In the genomic region with DNA sequence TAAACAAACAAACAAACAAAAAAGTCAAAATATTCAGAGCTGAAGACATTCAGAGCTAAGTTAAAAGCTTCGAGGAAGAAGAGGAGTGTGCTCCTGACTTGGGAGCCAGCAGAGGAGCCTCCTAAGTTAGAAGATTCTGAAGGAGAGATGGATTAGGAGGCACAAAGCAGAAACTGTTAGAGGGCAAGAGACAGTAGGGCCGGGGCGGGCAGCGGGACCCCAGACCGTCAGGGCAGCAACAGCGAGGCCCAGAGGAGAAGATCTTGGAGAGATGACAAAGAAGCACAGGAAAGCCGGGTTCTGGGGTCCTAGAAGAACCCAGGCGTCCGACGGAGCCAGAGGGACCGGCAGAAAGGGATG, we compare ENCODE assay signal across 8 cellular contexts. TPM values are rescaled to one million over a fixed set of nuclear protein-coding genes. Genes with fewer than 3 reads are reported as not detected.
DNase-seq lines count a peak whose midpoint lies in the region; ATAC-seq and TF ChIP-seq lines count a peak whose summit lies in the region.

No MANE protein-coding gene starts in this region.

- H3K4me3 ChIP-seq in ACC112 (ENCODE audit: low read depth, low read length), result peak overlapping the region; percentile 85
- H3K4me3 ChIP-seq in HUES6 (ENCODE audit: low read depth, low read length), result peak overlapping the region; percentile 92
- H3K4me3 ChIP-seq in colonic mucosa, result peak overlapping the region; percentile 48
- H3K4me3 ChIP-seq in PC-9, result no peak overlapping the region

- POLR2A ChIA-PET in PC-9 (lab: Charles Lee; ENCODE audit: unreplicated experiment), result no interaction called here

- no peaks in the 10 kb centered on the region for H3K36me3 Mint-ChIP-seq in mesothelial cell of epicardium

- H3K27ac Mint-ChIP-seq in mesothelial cell of epicardium, result peak overlapping the region; percentile 37

- H4K20me1 ChIP-seq in PC-9 (ENCODE audit: insufficient read depth), result no peaks in the 10 kb centered on the region

- H3K36me3 ChIP-seq in ACC112 (ENCODE audit: insufficient read depth, low read length), result no peaks in the 10 kb centered on the region
- no peaks in the 10 kb centered on the region for H3K36me3 ChIP-seq in HUES6 (ENCODE audit: control insufficient read depth, insufficient read depth, low read length)
- no peaks in the 10 kb centered on the region for H3K36me3 ChIP-seq in colonic mucosa
- H3K36me3 ChIP-seq in PC-9 (ENCODE audit: low read depth), result no peaks in the 10 kb centered on the region

- H2AFZ ChIP-seq in ACC112 (ENCODE audit: low read length, unreplicated experiment) (peak overlapping the region; percentile 62), PC-9 (no peak overlapping the region)

- CTCF ChIA-PET in PC-9 (lab: Charles Lee), result no interaction called here

- peaks cover 5% of the 10 kb centered on the region for H3K4me1 ChIP-seq in ACC112 (ENCODE audit: control insufficient read depth, insufficient read depth, low read length, unreplicated experiment)
- H3K4me1 ChIP-seq in HUES6 (ENCODE audit: control insufficient read depth, insufficient read depth, low read length), result peaks cover 8% of the 10 kb centered on the region; the same call in 1 of the 2 replicates
- no peaks in the 10 kb centered on the region for H3K4me1 ChIP-seq in colonic mucosa
- no peaks in the 10 kb centered on the region for H3K4me1 ChIP-seq in PC-9 (replicated peaks; ENCODE audit: insufficient read depth)

- no TSS peak for BruUV-seq in PC-9 (replicated peaks; lab: Mats Ljungman, UMichigan)

- H3K27me3 Mint-ChIP-seq in mesothelial cell of epicardium (ENCODE audit: low read depth), result no peaks in the 10 kb centered on the region

- no peak overlapping the region for H3K27ac ChIP-seq in ACC112 (ENCODE audit: low read depth, low read length)
- H3K27ac ChIP-seq in HUES6 (ENCODE audit: low read depth, low read length), result no peak overlapping the region
- H3K27ac ChIP-seq in colonic mucosa, result no peak overlapping the region
- no peak overlapping the region for H3K27ac ChIP-seq in PC-9

- peaks cover 9% of the 10 kb centered on the region for H3K9me3 Mint-ChIP-seq in mesothelial cell of epicardium

- H3K79me2 ChIP-seq in ACC112 (ENCODE audit: control insufficient read depth, insufficient read depth, low read length, unreplicated experiment), result no peaks in the 10 kb centered on the region
- no peaks in the 10 kb centered on the region for H3K79me2 ChIP-seq in PC-9 (ENCODE audit: low read depth)

- H3K4me2 ChIP-seq in PC-9, result no peak overlapping the region

- peaks cover 7% of the 10 kb centered on the region for H3K4me1 Mint-ChIP-seq in mesothelial cell of epicardium

- no peaks in the 10 kb centered on the region for H3K9me2 ChIP-seq in PC-9 (ENCODE audit: insufficient read depth)

- TF ChIP-seq CTCF in colonic mucosa (IDR thresholded peaks at IDR 0.05) (no peak), mesothelial cell of epicardium (IDR thresholded peaks at IDR 0.05; ENCODE audit: unreplicated experiment) (no peak), PC-9 (conservative IDR thresholded peaks at IDR 0.05) (no peak)

- H3K27me3 ChIP-seq in ACC112 (ENCODE audit: insufficient read depth, low read length) (no peaks in the 10 kb centered on the region), HUES6 (ENCODE audit: control insufficient read depth, insufficient read depth, low read length) (peaks cover 36% of the 10 kb centered on the region), colonic mucosa (no peaks in the 10 kb centered on the region), PC-9 (ENCODE audit: insufficient read depth, low read depth) (no peaks in the 10 kb centered on the region)

- H3K9me3 ChIP-seq in HUES6 (ENCODE audit: control insufficient read depth, insufficient read depth, low read depth, low read length) (no peaks in the 10 kb centered on the region), colonic mucosa (no peaks in the 10 kb centered on the region), PC-9 (ENCODE audit: insufficient read depth, low read depth) (no peaks in the 10 kb centered on the region)

- H3K4me3 Mint-ChIP-seq in mesothelial cell of epicardium, result peak overlapping the region; percentile 74

- intact Hi-C loops in colonic mucosa (cut with DNase I), result no loop called here
- intact Hi-C loops in PC-9 (cut with micrococcal nuclease; ENCODE audit: unreplicated experiment), result no loop called here

- ATAC-seq in HG02642 (IDR thresholded peaks at IDR 0.05; ENCODE audit: poor library complexity, unreplicated experiment), result no peak

- no peak for DNase-seq in colonic mucosa
- DNase-seq in mesothelial cell of epicardium (ENCODE audit: low spot score in 2 of 2, unreplicated experiment in 2 of 2), result no peak
- DNase-seq in NCI-H2081 treated with DMSO at 0.1 percent for 48 hours (lab: John Stamatoyannopoulos, UW), result no peak
- no peak for DNase-seq in PC-9
- no peak for DNase-seq in NCI-H128 (lab: John Stamatoyannopoulos, UW; ENCODE audit: unreplicated experiment)

- no peaks in the 10 kb centered on the region for H3F3A ChIP-seq in PC-9 (ENCODE audit: insufficient read depth, low read depth)

- peak overlapping the region; percentile 69 for H3K9ac ChIP-seq in HUES6 (ENCODE audit: low read length)
- peak overlapping the region; percentile 41 to 67 for H3K9ac ChIP-seq in colonic mucosa (ENCODE audit: low read depth in 2 of 2, low read length in 2 of 2)

RNA-seq across cellular contexts. Expression of a gene that starts 0.7 kb away (rescaled TPM):
- total RNA-seq in colonic mucosa, result 1 to 10 TPM; 2.7 to 3.0 TPM
- 5.6 to 7.2 TPM (median 5.6 TPM) in 3 replicates for total RNA-seq in mesothelial cell of epicardium
- not detected in 2 replicates for total RNA-seq in PC-9 (2021)
